Comparison of ENCODE assay signal across 29 cellular contexts in genomic region chr18:78896111-78896510, GRCh38.
"Had no signal": no experiment of that assay in that cellular context is flagged by ENCODE, and none has a peak within 500 bp of the region (broad histone marks: within the 10 kb centered on the region; RNA-seq: fewer than 3 reads in every experiment).

No MANE protein-coding gene starts in this region.

- H3K9me3 ChIP-seq: adrenal gland, body of pancreas, gastrocnemius medialis had no signal

- FAIRE-seq: colon had no signal

- ATAC-seq: activated CD4-positive, alpha-beta T cell treated with anti-CD3 and anti-CD28 coated beads for 36 hours; activated naive CD8-positive, alpha-beta T cell treated with anti-CD3 and anti-CD28 coated beads, Interleukin-2, amount 50 U/mL, for 24 hours; body of pancreas; esophagus mucosa; foreskin keratinocyte; gastrocnemius medialis; T-helper 17 cell had no signal

- H3K36me3 ChIP-seq: adrenal gland, gastrocnemius medialis, WERI-Rb-1 had no signal

- DNase-seq: activated B cell treated with CpG ODN at 0.5 μM for 24 hours; activated CD4-positive, alpha-beta memory T cell treated with anti-CD3 and anti-CD28 coated beads, Interleukin-2, amount 10 ng/mL, durations not matched to agents 7 days and 5 days; activated CD4-positive, alpha-beta T cell treated with anti-CD3 and anti-CD28 coated beads for 36 hours; activated CD4-positive, alpha-beta T cell treated with anti-CD3 and anti-CD28 coated beads, Interleukin-2, amount 10 ng/mL, durations not matched to agents 24 days and 14 days; activated CD4-positive, alpha-beta T cell treated with anti-CD3 and anti-CD28 coated beads, Interleukin-2, amount 50 U/mL, for 4 hours; activated CD4-positive, CD25-positive, alpha-beta regulatory T cell treated with anti-CD3 and anti-CD28 coated beads, Interleukin-2, amount 50 U/mL, for 72 hours; activated effector memory CD4-positive, alpha-beta T cell treated with anti-CD3 and anti-CD28 coated beads, Interleukin-2, amount 50 U/mL, for 16 hours; activated naive CD4-positive, alpha-beta T cell treated with anti-CD3 and anti-CD28 coated beads for 36 hours; activated naive CD8-positive, alpha-beta T cell treated with anti-CD3 and anti-CD28 coated beads for 36 hours; activated naive CD8-positive, alpha-beta T cell treated with anti-CD3 and anti-CD28 coated beads, Interleukin-2, amount 50 U/mL, for 24 hours; activated T-cell treated with anti-CD3 and anti-CD28 coated beads, Interleukin-2, amount 50 U/mL, for 1 hour; activated T-cell treated with anti-CD3 and anti-CD28 coated beads, Interleukin-2, amount 50 U/mL, for 48 hours; adrenal gland; amygdala; aorta; body of pancreas; caudate nucleus; cortex of kidney; dermis blood vessel endothelial cell; effector CD8-positive, alpha-beta T cell; foreskin keratinocyte; gastrocnemius medialis; glutamatergic neuron; T-helper 1 cell; T-helper 17 cell; T1000; WERI-Rb-1 had no signal

- H3K27ac ChIP-seq: adrenal gland, body of pancreas, foreskin keratinocyte, gastrocnemius medialis, WERI-Rb-1 had no signal

- H3K27me3 ChIP-seq: adrenal gland, body of pancreas, foreskin keratinocyte, gastrocnemius medialis had no signal

- H3K4me1 ChIP-seq: adrenal gland, body of pancreas, foreskin keratinocyte, gastrocnemius medialis had no signal

- H3K4me3 ChIP-seq: adrenal gland, body of pancreas, gastrocnemius medialis had no signal
